25 cellular contexts compared by ENCODE assay signal in the genomic region with DNA sequence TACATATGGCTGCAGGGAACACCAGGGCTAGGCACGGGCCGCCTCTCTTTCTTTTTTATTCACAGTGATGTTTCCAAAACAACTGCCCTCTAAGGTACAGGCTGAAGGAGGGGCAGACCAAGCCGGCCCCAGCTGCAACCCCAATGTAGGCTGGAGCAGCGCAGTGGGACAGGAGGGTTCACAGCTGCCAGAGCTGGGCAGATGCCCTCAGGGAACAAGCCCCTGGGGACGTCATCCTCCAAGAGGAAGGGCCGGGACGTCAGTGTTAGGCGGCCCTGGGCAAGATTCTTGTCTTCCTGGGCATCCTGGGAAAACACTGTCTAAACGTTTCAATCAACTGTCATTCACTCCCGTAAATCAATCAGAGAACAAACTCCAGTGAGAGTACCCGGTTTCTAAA.
DNase-seq lines count a peak whose midpoint lies in the region; ATAC-seq and TF ChIP-seq lines count a peak whose summit lies in the region.
"Had no signal": no experiment of that assay in that cellular context is flagged by ENCODE, and none has a peak within 500 bp of the region (broad histone marks: within the 10 kb centered on the region; RNA-seq: fewer than 3 reads in every experiment).

No MANE protein-coding gene starts in this region.

- no peak for TF ChIP-seq EP300 in sigmoid colon (IDR thresholded peaks at IDR 0.05)
- no peak for TF ChIP-seq EP300 in transverse colon (IDR thresholded peaks at IDR 0.05; ENCODE audit: low read depth)

- H3K27ac ChIP-seq in right atrium auricular region (peak overlapping the region; percentile 45 to 55), caudate nucleus (ENCODE audit: low read depth, low read length) (peak overlapping the region; percentile 89), sigmoid colon (peak overlapping the region; percentile 40 to 66 (median 57)), osteoblast (ENCODE audit: low read depth, low read length) (no peak overlapping the region), transverse colon (no peak overlapping the region)
- H3K27ac ChIP-seq: A549, KMS-11, PC-9 had no signal

- H3K36me3 ChIP-seq in right atrium auricular region (peaks cover 31% of the 10 kb centered on the region), sigmoid colon (peaks cover 20 to 48% (median 35%) of the 10 kb centered on the region in 4 donors), osteoblast (ENCODE audit: insufficient read depth, low read length) (peaks cover 7% of the 10 kb centered on the region), transverse colon (peaks cover 0 to 25% (median 8%) of the 10 kb centered on the region in 4 donors)

- TF ChIP-seq POLR2A in sigmoid colon (IDR thresholded peaks at IDR 0.05), result no peak
- no peak for TF ChIP-seq POLR2A in transverse colon (IDR thresholded peaks at IDR 0.05)

- H3K4me1 ChIP-seq in right atrium auricular region (peaks cover 0 to 20% of the 10 kb centered on the region in 2 donors), sigmoid colon (peaks cover 0 to 44% (median 23%) of the 10 kb centered on the region in 4 donors), osteoblast (ENCODE audit: insufficient read depth, low read length) (no peaks in the 10 kb centered on the region), transverse colon (peaks cover 0 to 7% (median 2%) of the 10 kb centered on the region in 4 donors)
- H3K4me1 ChIP-seq: A549 had no signal

- H3K9me3 ChIP-seq in right atrium auricular region (no peaks in the 10 kb centered on the region), sigmoid colon (no peaks in the 10 kb centered on the region), osteoblast (ENCODE audit: low read depth, low read length) (no peaks in the 10 kb centered on the region), transverse colon (no peaks in the 10 kb centered on the region)
- H3K9me3 ChIP-seq: A549 had no signal

- no peak for DNase-seq in right atrium auricular region (ENCODE audit: low spot score)
- no peak for DNase-seq in left cardiac atrium
- peak in 1 of 61 donors; percentile 15 for DNase-seq in caudate nucleus (lab: John Stamatoyannopoulos, UW)
- DNase-seq in sigmoid colon, result no peak
- no peak for DNase-seq in stimulated activated effector memory CD8-positive, alpha-beta T cell treated with anti-CD3 and anti-CD28 coated beads, Interleukin-12 subunit alpha, Interleukin-12 subunit beta, amount 100 ng/mL, for 72 hours (ENCODE audit: low spot score in 2 of 2)
- DNase-seq in osteoblast (ENCODE audit: insufficient read length, low spot score, missing footprints), result no peak
- no peak for DNase-seq in transverse colon
- DNase-seq: CD4-positive, alpha-beta T cell; COR-L47; DMS153; GDM1; NCI-H1092 treated with DMSO at 0.1 percent for 48 hours; NCI-H146; NCI-H2029; NCI-H2227 treated with DMSO at 0.1 percent for 48 hours; NCI-H510A treated with DMSO at 0.1 percent for 48 hours; NCI-H748 treated with DMSO at 0.1 percent for 48 hours; PC-9; RPMI8226; SIG-M5 had no signal

- in situ Hi-C loops in transverse colon (cut with MboI; ENCODE audit: low pct_ligation_motif_present in 1 of 4, low pct_unique_long_range_greater_than_20kb in 1 of 4, low sequenced_read_pairs in 3 of 4), result no loop called here

- no peaks in the 10 kb centered on the region for H3K79me2 ChIP-seq in osteoblast (ENCODE audit: insufficient read depth, low read length)

- no peak overlapping the region for H3K4me3 ChIP-seq in right atrium auricular region
- no peak overlapping the region for H3K4me3 ChIP-seq in sigmoid colon
- H3K4me3 ChIP-seq in osteoblast (ENCODE audit: insufficient read depth, low read length), result no peak overlapping the region
- H3K4me3 ChIP-seq in transverse colon, result no peak overlapping the region
- H3K4me3 ChIP-seq: A549, PC-9 had no signal

- peaks cover 34% of the 10 kb centered on the region for H3K36me3 Mint-ChIP-seq in stimulated activated effector memory CD8-positive, alpha-beta T cell treated with anti-CD3 and anti-CD28 coated beads, Interleukin-12 subunit alpha, Interleukin-12 subunit beta, amount 100 ng/mL, for 72 hours

- H2AFZ ChIP-seq in osteoblast (ENCODE audit: low read length), result no peak overlapping the region
- H2AFZ ChIP-seq: PC-9 had no signal

- no peak for TF ChIP-seq CTCF in right atrium auricular region (IDR thresholded peaks at IDR 0.05)
- TF ChIP-seq CTCF in sigmoid colon (IDR thresholded peaks at IDR 0.05), result no peak
- TF ChIP-seq CTCF in osteoblast (IDR thresholded peaks at IDR 0.05; ENCODE audit: extremely low read depth, low read depth, low read length), result no peak
- TF ChIP-seq CTCF in transverse colon (IDR thresholded peaks at IDR 0.05), result no peak

- intact Hi-C loops in left cardiac atrium (cut with DNase I), result no loop called here
- intact Hi-C loops in sigmoid colon (cut with DNase I), result no loop called here
- intact Hi-C loops in transverse colon (cut with DNase I; ENCODE audit: low total_unique reads), result loop anchor here (1.0 kb wide), 1 partner anchor 37 kb away; no protein-coding TSS in a partner anchor

- H3K9me3 Mint-ChIP-seq in stimulated activated effector memory CD8-positive, alpha-beta T cell treated with anti-CD3 and anti-CD28 coated beads, Interleukin-12 subunit alpha, Interleukin-12 subunit beta, amount 100 ng/mL, for 72 hours, result no peaks in the 10 kb centered on the region
- H3K9me3 Mint-ChIP-seq: CD4-positive, alpha-beta T cell had no signal

- no peak overlapping the region for H3K4me2 ChIP-seq in osteoblast (ENCODE audit: insufficient read depth, low read length)
- H3K4me2 ChIP-seq: A549, KMS-11, PC-9 had no signal

- WGBS in sigmoid colon, 2 donors, result 85 to 88% methylated on average over 11 of the region's 11 CpGs
- WGBS in transverse colon (ENCODE audit: low coverage in 1 of 2), 2 donors, result 78% methylated on average over 11 of the region's 11 CpGs; no CpG with 5 or more reads in 1 of the 2 donors

- no peaks in the 10 kb centered on the region for H3K27me3 ChIP-seq in right atrium auricular region
- H3K27me3 ChIP-seq in sigmoid colon, result no peaks in the 10 kb centered on the region
- no peaks in the 10 kb centered on the region for H3K27me3 ChIP-seq in osteoblast (ENCODE audit: insufficient read depth, low read length)
- no peaks in the 10 kb centered on the region for H3K27me3 ChIP-seq in transverse colon

- no peak for ATAC-seq in left cardiac atrium
- no peak for ATAC-seq in stimulated activated effector memory CD8-positive, alpha-beta T cell treated with anti-CD3 and anti-CD28 coated beads, Interleukin-12 subunit alpha, Interleukin-12 subunit beta, amount 100 ng/mL, for 72 hours
- ATAC-seq: A549, HCT116, SK-N-SH treated with all-trans-retinoic acid at 6 μM for 48 hours had no signal

- H4K20me1 ChIP-seq in osteoblast (ENCODE audit: insufficient read depth, low read length), result no peaks in the 10 kb centered on the region

- H3K4me3 Mint-ChIP-seq in stimulated activated effector memory CD8-positive, alpha-beta T cell treated with anti-CD3 and anti-CD28 coated beads, Interleukin-12 subunit alpha, Interleukin-12 subunit beta, amount 100 ng/mL, for 72 hours, result no peak overlapping the region
- H3K4me3 Mint-ChIP-seq: B cell; CD4-positive, alpha-beta T cell had no signal

- H3K4me1 Mint-ChIP-seq in stimulated activated effector memory CD8-positive, alpha-beta T cell treated with anti-CD3 and anti-CD28 coated beads, Interleukin-12 subunit alpha, Interleukin-12 subunit beta, amount 100 ng/mL, for 72 hours, result peaks cover 36% of the 10 kb centered on the region
- H3K4me1 Mint-ChIP-seq: B cell had no signal

- no peak overlapping the region for H3K27ac Mint-ChIP-seq in stimulated activated effector memory CD8-positive, alpha-beta T cell treated with anti-CD3 and anti-CD28 coated beads, Interleukin-12 subunit alpha, Interleukin-12 subunit beta, amount 100 ng/mL, for 72 hours
- H3K27ac Mint-ChIP-seq: B cell; CD4-positive, alpha-beta T cell had no signal

Comparison
In these comparisons a context has a peak if more than half of its experiments do, and no peak if none do; other contexts are left out.
1. H3K27ac ChIP-seq: peak in right atrium auricular region (2 of 2), caudate nucleus (single experiment) and sigmoid colon (4 of 4); none in osteoblast (single experiment) and transverse colon (0 of 4).